ENCODE assay signal across 8 cellular contexts in the genomic region with DNA sequence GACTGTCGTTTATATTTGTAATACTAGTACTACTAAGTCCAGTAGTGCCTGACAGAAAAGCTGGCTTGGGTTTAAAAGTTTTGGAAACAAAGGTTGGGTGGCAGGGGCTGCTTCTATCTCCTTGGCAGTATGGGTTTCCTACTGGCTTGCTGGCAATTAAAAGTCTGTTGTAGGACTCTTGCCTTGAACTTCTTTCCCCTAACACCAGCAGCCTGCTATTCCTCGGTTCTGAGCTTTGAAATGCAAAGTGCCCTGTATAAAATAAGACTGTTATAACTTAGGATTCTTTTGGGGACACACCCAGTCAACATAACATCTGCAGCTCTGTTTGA. TPM values are rescaled to one million over a fixed set of nuclear protein-coding genes. Genes with fewer than 3 reads are reported as not detected.
A peak's percentile ranks its signal among the peaks of the same experiment; 100 is the strongest.
DNase-seq lines count a peak whose midpoint lies in the region; ATAC-seq, FAIRE-seq and TF ChIP-seq lines count a peak whose summit lies in the region.

No MANE protein-coding gene starts in this region.

- no peak for TF ChIP-seq POLR2A in GM12878 (IDR thresholded peaks at IDR 0.05; ENCODE audit: low read depth, low read length)

- H3K79me2 ChIP-seq in GM12878 (ENCODE audit: control insufficient read depth, insufficient read depth, low read length) = peaks cover 48% of the 10 kb centered on the region

- no peaks in the 10 kb centered on the region for H3K27me3 ChIP-seq in heart right ventricle
- H3K27me3 ChIP-seq in GM12878 (replicated peaks in 1 of 2; ENCODE audit: control insufficient read depth in 2 of 2, insufficient read depth in 2 of 2, low read length in 1 of 2) = no peaks in the 10 kb centered on the region

- no peaks in the 10 kb centered on the region for H3K36me3 ChIP-seq in heart right ventricle
- no peaks in the 10 kb centered on the region for H3K36me3 ChIP-seq in GM12878 (ENCODE audit: control insufficient read depth in 2 of 2, insufficient read depth in 2 of 2, low read length in 1 of 2)
- H3K36me3 ChIP-seq in urinary bladder (ENCODE audit: insufficient read depth) = peaks cover 2% of the 10 kb centered on the region

- CTCF ChIA-PET in GM12878 (lab: Yijun Ruan, JAX) = interaction anchor here (0.7 to 2.6 kb wide), 5 partner anchors 9 to 23 kb away, joined by 3 to 7 read pairs (median 3); no protein-coding TSS in a partner anchor

- SMC1A ChIA-PET in GM12878 (lab: Charles Lee; ENCODE audit: uncharacterized antibody, unreplicated experiment) = interaction anchor here (0.9 to 1.6 kb wide), 3 partner anchors 12 to 35 kb away, joined by 3 to 5 read pairs (median 3); no protein-coding TSS in a partner anchor

- H3K4me3 ChIP-seq in heart right ventricle (peak overlapping the region in 9 of 10 donors; percentile 73 to 99 (median 80)), GM12878 (peak overlapping the region; percentile 72), urinary bladder (ENCODE audit: low read depth, low read length) (peak overlapping the region; percentile 96)

- H3K9me3 ChIP-seq in heart right ventricle (no peaks in the 10 kb centered on the region), GM12878 (replicated peaks; ENCODE audit: control insufficient read depth, insufficient read depth, low read length) (no peaks in the 10 kb centered on the region)

- TF ChIP-seq RAD21 in GM12878 (IDR thresholded peaks at IDR 0.05; ENCODE audit: insufficient read depth, low read depth, low read length) = no peak

- H4K20me1 ChIP-seq in GM12878 (ENCODE audit: control insufficient read depth, insufficient read depth) = no peaks in the 10 kb centered on the region

- H3K9ac ChIP-seq in GM12878 (ENCODE audit: control insufficient read depth, insufficient read depth, low read length) = peak overlapping the region; percentile 78

- 13 to 18% methylated on average over 2 of the region's 2 CpGs for WGBS in heart right ventricle, 2 donors
- 6% methylated on average over 2 of the region's 2 CpGs for WGBS in GM12878 (ENCODE audit: insufficient coverage, insufficient replicate concordance, low lambda C conversion rate, missing lambda C conversion rate)
- WGBS in urinary bladder = 5% methylated on average over 2 of the region's 2 CpGs

- no peak for ATAC-seq in heart right ventricle
- ATAC-seq in GM12878 = no peak
- no peak for ATAC-seq in HG03196 (IDR thresholded peaks at IDR 0.05; ENCODE audit: unreplicated experiment)
- no peak for ATAC-seq in GM21381 (IDR thresholded peaks at IDR 0.05; ENCODE audit: unreplicated experiment)

- no peak overlapping the region for H2AFZ ChIP-seq in GM12878 (ENCODE audit: control insufficient read depth, low read depth, low read length)

- no peak for TF ChIP-seq CTCF in heart right ventricle (IDR thresholded peaks at IDR 0.05)
- no peak for TF ChIP-seq CTCF in GM12878 (IDR thresholded peaks at IDR 0.05 in 2 of 3, conservative IDR thresholded peaks at IDR 0.05 in 1 of 3; ENCODE audit: control insufficient read depth in 2 of 3, extremely low read depth in 1 of 3, insufficient read depth in 1 of 3, low read depth in 3 of 3, low read length in 3 of 3)

- intact Hi-C loops in heart right ventricle (cut with DNase I) (no loop called here), cardiac septum (cut with DNase I) (no loop called here), GM12878 (cut with micrococcal nuclease; ENCODE audit: unreplicated experiment) (no loop called here)

- H3K27ac ChIP-seq in heart right ventricle (peak overlapping the region in 7 of 10 donors; percentile 62 to 99 (median 96)), GM12878 (ENCODE audit: control insufficient read depth, insufficient read depth) (peak overlapping the region; percentile 72), urinary bladder (ENCODE audit: low read depth) (no peak overlapping the region)

- TF ChIP-seq EP300 in GM12878 (IDR thresholded peaks at IDR 0.05; ENCODE audit: borderline replicate concordance in 1 of 2, control insufficient read depth in 1 of 2, low read depth in 2 of 2, low read length in 2 of 2) = no peak

- no peak for DNase-seq in heart right ventricle
- no peak for DNase-seq in cardiac septum (ENCODE audit: low spot score)
- DNase-seq in GM12878 (ENCODE audit: low read depth, low spot score) = no peak
- DNase-seq in medulla oblongata (ENCODE audit: extremely low spot score) = peak; percentile 31
- no peak for DNase-seq in NCI-H446 treated with DMSO at 0.1 percent for 48 hours (lab: John Stamatoyannopoulos, UW)

- FAIRE-seq in GM12878 (lab: Jason Lieb, UNC) = no peak

- POLR2A ChIA-PET in GM12878 (lab: Charles Lee) = interaction anchor here (1.6 kb wide), 2 partner anchors 18 to 23 kb away, joined by 5 to 8 read pairs; no protein-coding TSS in a partner anchor

- in situ Hi-C loops in GM12878 (cut with MboI) = no loop called here

- TSS peak; percentile 85 for BruUV-seq in GM12878 (replicated peaks; lab: Mats Ljungman, UMichigan)

- H3K4me1 ChIP-seq in heart right ventricle (peaks cover 3 to 61% (median 34%) of the 10 kb centered on the region in 9 donors), GM12878 (ENCODE audit: control insufficient read depth, insufficient read depth, low read length) (peaks cover 21% of the 10 kb centered on the region), urinary bladder (ENCODE audit: insufficient read depth) (peaks cover 5% of the 10 kb centered on the region)

- H3K4me2 ChIP-seq in GM12878 (ENCODE audit: control insufficient read depth, insufficient read depth) = peak overlapping the region; percentile 80

- RAD21 ChIA-PET in GM12878 (lab: Charles Lee; ENCODE audit: unreplicated experiment) = interaction anchor here (0.7 to 1.0 kb wide), 3 partner anchors 10 to 199 kb away, joined by 4 read pairs; a partner anchor contains a TSS

TF ChIP-seq in GM12878, 131 proteins besides CTCF, POLR2A, EP300 and RAD21 (continues in another document):
- TF ChIP-seq, protein P1, sequence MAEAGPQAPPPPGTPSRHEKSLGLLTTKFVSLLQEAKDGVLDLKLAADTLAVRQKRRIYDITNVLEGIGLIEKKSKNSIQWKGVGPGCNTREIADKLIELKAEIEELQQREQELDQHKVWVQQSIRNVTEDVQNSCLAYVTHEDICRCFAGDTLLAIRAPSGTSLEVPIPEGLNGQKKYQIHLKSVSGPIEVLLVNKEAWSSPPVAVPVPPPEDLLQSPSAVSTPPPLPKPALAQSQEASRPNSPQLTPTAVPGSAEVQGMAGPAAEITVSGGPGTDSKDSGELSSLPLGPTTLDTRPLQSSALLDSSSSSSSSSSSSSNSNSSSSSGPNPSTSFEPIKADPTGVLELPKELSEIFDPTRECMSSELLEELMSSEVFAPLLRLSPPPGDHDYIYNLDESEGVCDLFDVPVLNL (IDR thresholded peaks at IDR 0.05; ENCODE audit: low read depth, low read length) = no peak

RNA-seq across cellular contexts. Expression of a gene that starts 1.3 kb away (rescaled TPM):
- total RNA-seq in heart right ventricle = 10 to 100 TPM in 9 of 10 donors, 1 to 10 TPM in 1; 9.0 to 14.0 (median 11.2) TPM
- 1 to 10 TPM; 2.3 to 2.4 TPM for polyA plus RNA-seq in heart right ventricle
- 11.1 TPM for total RNA-seq in cardiac septum
- total RNA-seq in GM12878 (2013; cell fraction: nucleolus; rRNA removed) = 35.5 and 35.8 TPM in 2 replicates
- 12.1 and 14.0 TPM in 2 replicates for total RNA-seq in GM12878 (2014; rRNA removed)
- 13.2 and 14.1 TPM in 2 replicates for total RNA-seq in GM12878 (2014; rRNA removed; fragmentation: Illumina TruSeq; extraction: Trizol)
- 12.8 and 13.1 TPM in 2 replicates for total RNA-seq in GM12878 (2021)
- polyA plus RNA-seq in GM12878 (2011; ENCODE audit: low read depth) = 3.3 TPM
- 12.0 and 14.8 TPM in 2 replicates for polyA plus RNA-seq in GM12878 (2011; rRNA removed)
- 6.0 and 7.4 TPM in 2 replicates for polyA plus RNA-seq in GM12878 (2011; cell fraction: cytosol; rRNA removed)
- 9.8 and 11.9 TPM in 2 replicates for polyA plus RNA-seq in GM12878 (2011; cell fraction: nucleus; rRNA removed)
- 4.7 and 5.2 TPM in 2 replicates for polyA plus RNA-seq in GM12878 (2012)
- 7.5 and 9.8 TPM in 2 replicates for polyA plus RNA-seq in GM12878 (2014; fragmentation: Illumina TruSeq; extraction: Trizol)
- under 1 TPM; 0.32 to 0.42 TPM for polyA plus RNA-seq in GM12878 (2014; fragmentation: Nextera tagmentation; extraction: Ambion mirVana)
- 5.1 and 5.2 TPM in 2 replicates for polyA plus RNA-seq in GM12878 (2014; rRNA removed)
- under 1 TPM; 0.74 to 0.97 TPM for polyA plus RNA-seq in GM12878 (2016; fragmentation: Nextera tagmentation; extraction: Ambion mirVana)
- polyA minus RNA-seq in GM12878 (2011; rRNA and poly(A)+ RNA removed) = 32.6 and 32.9 TPM in 2 replicates
- 10.6 and 11.4 TPM in 2 replicates for polyA minus RNA-seq in GM12878 (2011; cell fraction: cytosol; rRNA and poly(A)+ RNA removed)
- 20.8 and 27.7 TPM in 2 replicates for polyA minus RNA-seq in GM12878 (2011; cell fraction: nucleus; rRNA and poly(A)+ RNA removed)
- total RNA-seq in urinary bladder = 35.8 TPM
- 6.4 TPM for polyA plus RNA-seq in urinary bladder

RNA-seq across cellular contexts. Expression of a gene that starts 18.7 kb away (rescaled TPM):
- total RNA-seq in heart right ventricle (10 to 100 TPM in 3 of 10 donors, 1 to 10 TPM in 6, under 1 TPM in 1; 1.00 to 19.7 (median 6.7) TPM), cardiac septum (4.9 TPM), GM12878 (2014; rRNA removed) (not detected in 2 replicates), GM12878 (2014; rRNA removed; fragmentation: Illumina TruSeq; extraction: Trizol) (not detected in 2 replicates), GM12878 (2021) (not detected in 2 replicates), urinary bladder (0.69 TPM)
- polyA plus RNA-seq in heart right ventricle (1 to 10 TPM; 4.0 to 8.4 TPM), GM12878 (2011; rRNA removed) (not detected in 2 replicates), GM12878 (2014; fragmentation: Illumina TruSeq; extraction: Trizol) (not detected in 2 replicates), GM12878 (2014; fragmentation: Nextera tagmentation; extraction: Ambion mirVana) (not detected), GM12878 (2014; rRNA removed) (not detected in 2 replicates), GM12878 (2016; fragmentation: Nextera tagmentation; extraction: Ambion mirVana) (not detected), urinary bladder (72.8 TPM)
- not detected in 2 replicates for total RNA-seq in GM12878 (2013; cell fraction: nucleolus; rRNA removed)
- not detected for polyA plus RNA-seq in GM12878 (2011; ENCODE audit: low read depth)
- not detected in 2 replicates for polyA plus RNA-seq in GM12878 (2011; cell fraction: cytosol; rRNA removed)
- not detected in 2 replicates for polyA plus RNA-seq in GM12878 (2011; cell fraction: nucleus; rRNA removed)
- not detected in 2 replicates for polyA plus RNA-seq in GM12878 (2012)
- polyA minus RNA-seq in GM12878 (2011; rRNA and poly(A)+ RNA removed) = not detected in 2 replicates
- polyA minus RNA-seq in GM12878 (2011; cell fraction: cytosol; rRNA and poly(A)+ RNA removed) = not detected in 2 replicates
- polyA minus RNA-seq in GM12878 (2011; cell fraction: nucleus; rRNA and poly(A)+ RNA removed) = not detected in 2 replicates
